In genomic region chr2:19868705-19869550, GRCh38 we compare ENCODE assay signal across 7 cellular contexts. TPM values are rescaled to one million over a fixed set of nuclear protein-coding genes. Genes with fewer than 3 reads are reported as not detected.
DNase-seq lines count a peak whose midpoint lies in the region; ATAC-seq and TF ChIP-seq lines count a peak whose summit lies in the region.

No MANE protein-coding gene starts in this region.

- H3K4me1 Mint-ChIP-seq in activated B cell treated with CpG ODN at 0.5 μM for 24 hours (peaks cover 22% of the 10 kb centered on the region), chondrocyte (ENCODE audit: low read depth) (peaks cover 10% of the 10 kb centered on the region), memory B cell (peaks cover 8% of the 10 kb centered on the region)

- DNase-seq in activated B cell treated with CpG ODN at 0.5 μM for 24 hours (peak; percentile 50), chondrocyte (ENCODE audit: low spot score) (no peak), memory B cell (ENCODE audit: low spot score in 2 of 2) (peak; percentile 36 to 59), SJCRH30 (no peak)
- peak; percentile 27 to 46 for DNase-seq in stimulated activated CD8-positive, alpha-beta memory T cell treated with anti-CD3 and anti-CD28 coated beads, Interleukin-2, amount 100 ng/mL, for 1 hour (ENCODE audit: low read depth in 2 of 2)

- in situ Hi-C loops in GM18951 (cut with MboI; ENCODE audit: low sequenced_read_pairs, unreplicated experiment): loop anchor here (25.0 kb wide), 2 partner anchors 507 to 1357 kb away; partner anchors contain the start of gene OSR1

- no peaks in the 10 kb centered on the region for H3K9me3 Mint-ChIP-seq in activated B cell treated with CpG ODN at 0.5 μM for 24 hours
- no peaks in the 10 kb centered on the region for H3K9me3 Mint-ChIP-seq in chondrocyte (ENCODE audit: low read depth)
- H3K9me3 Mint-ChIP-seq in memory B cell: no peaks in the 10 kb centered on the region

- no peak overlapping the region for H3K4me3 ChIP-seq in SJCRH30

- peak overlapping the region; percentile 91 for H3K4me3 Mint-ChIP-seq in activated B cell treated with CpG ODN at 0.5 μM for 24 hours
- peak overlapping the region; percentile 75 for H3K4me3 Mint-ChIP-seq in chondrocyte (ENCODE audit: unreplicated experiment)
- H3K4me3 Mint-ChIP-seq in memory B cell: peak overlapping the region; percentile 95

- H3K27me3 Mint-ChIP-seq in activated B cell treated with CpG ODN at 0.5 μM for 24 hours (no peaks in the 10 kb centered on the region), chondrocyte (ENCODE audit: low read depth) (no peaks in the 10 kb centered on the region), memory B cell (no peaks in the 10 kb centered on the region)

- H3K36me3 ChIP-seq in SJCRH30: no peaks in the 10 kb centered on the region

- ATAC-seq in HG03066 (IDR thresholded peaks at IDR 0.05; ENCODE audit: low read depth, unreplicated experiment) (peak; percentile 83), activated B cell treated with CpG ODN at 0.5 μM for 24 hours (ENCODE audit: low read depth) (peak; percentile 89), memory B cell (ENCODE audit: low read depth) (peak; percentile 88)

- H3K9me3 ChIP-seq in SJCRH30 (replicated peaks): no peaks in the 10 kb centered on the region

- peaks cover 2% of the 10 kb centered on the region for H3K36me3 Mint-ChIP-seq in activated B cell treated with CpG ODN at 0.5 μM for 24 hours (ENCODE audit: low read depth)
- no peaks in the 10 kb centered on the region for H3K36me3 Mint-ChIP-seq in chondrocyte (ENCODE audit: low read depth)
- no peaks in the 10 kb centered on the region for H3K36me3 Mint-ChIP-seq in memory B cell

- TF ChIP-seq CTCF in activated B cell treated with CpG ODN at 0.5 μM for 24 hours (IDR thresholded peaks at IDR 0.05) (no peak), chondrocyte (IDR thresholded peaks at IDR 0.05) (no peak)

- POLR2A ChIA-PET in activated B cell treated with CpG ODN at 0.5 μM for 24 hours (lab: Charles Lee): interaction anchor here (0.6 to 1.4 kb wide), 4 partner anchors 24 to 522 kb away, joined by 3 to 4 read pairs (median 3); no protein-coding TSS in a partner anchor

- peak; percentile 35 for TF ChIP-seq POLR2A in GM18951 (IDR thresholded peaks at IDR 0.05; ENCODE audit: extremely low read depth, insufficient read depth, insufficient read length)

- CTCF ChIA-PET in activated B cell treated with CpG ODN at 0.5 μM for 24 hours (lab: Charles Lee): no interaction called here

- no peak overlapping the region for H3K27ac ChIP-seq in SJCRH30

- no peaks in the 10 kb centered on the region; the same call in 1 of the 2 replicates for H3K27me3 ChIP-seq in SJCRH30

- peak overlapping the region; percentile 88 for H3K27ac Mint-ChIP-seq in activated B cell treated with CpG ODN at 0.5 μM for 24 hours
- no peak overlapping the region for H3K27ac Mint-ChIP-seq in chondrocyte (ENCODE audit: unreplicated experiment)
- H3K27ac Mint-ChIP-seq in memory B cell: peak overlapping the region; percentile 95

- H3K4me1 ChIP-seq in SJCRH30: peaks cover 8% of the 10 kb centered on the region; the same call in 1 of the 2 replicates

- intact Hi-C loops in activated B cell treated with CpG ODN at 0.5 μM for 24 hours (cut with micrococcal nuclease): loop anchor here (2.0 kb wide), 2 partner anchors 32 to 230 kb away; partner anchors contain the start of gene TTC32

RNA-seq across cellular contexts. Expression of gene TTC32, which starts 32.9 kb away (rescaled TPM):
- 18.4 and 22.8 TPM in 2 replicates for total RNA-seq in activated B cell treated with CpG ODN at 0.5 μM for 24 hours
- total RNA-seq in chondrocyte: 5.8 to 8.0 TPM (median 6.7 TPM) in 3 replicates
- total RNA-seq in SJCRH30 (2014; rRNA removed; shearing (Covaris generic)): 17.4 and 21.1 TPM in 2 replicates

Comparison
In these comparisons a context has a peak if more than half of its experiments do, and no peak if none do; other contexts are left out.
1. DNase-seq: peak in activated B cell treated with CpG ODN at 0.5 μM for 24 hours (single experiment), memory B cell (2 of 2) and stimulated activated CD8-positive, alpha-beta memory T cell treated with anti-CD3 and anti-CD28 coated beads, Interleukin-2, amount 100 ng/mL, for 1 hour (2 of 2); none in chondrocyte (single experiment) and SJCRH30 (0 of 2).
2. Peak in every context shown above with its lines, with median percentiles within 50 percentile points of each other: ATAC-seq and H3K4me3 Mint-ChIP-seq.